Comparison of ENCODE assay signal across 1 cellular context in the genomic region with DNA sequence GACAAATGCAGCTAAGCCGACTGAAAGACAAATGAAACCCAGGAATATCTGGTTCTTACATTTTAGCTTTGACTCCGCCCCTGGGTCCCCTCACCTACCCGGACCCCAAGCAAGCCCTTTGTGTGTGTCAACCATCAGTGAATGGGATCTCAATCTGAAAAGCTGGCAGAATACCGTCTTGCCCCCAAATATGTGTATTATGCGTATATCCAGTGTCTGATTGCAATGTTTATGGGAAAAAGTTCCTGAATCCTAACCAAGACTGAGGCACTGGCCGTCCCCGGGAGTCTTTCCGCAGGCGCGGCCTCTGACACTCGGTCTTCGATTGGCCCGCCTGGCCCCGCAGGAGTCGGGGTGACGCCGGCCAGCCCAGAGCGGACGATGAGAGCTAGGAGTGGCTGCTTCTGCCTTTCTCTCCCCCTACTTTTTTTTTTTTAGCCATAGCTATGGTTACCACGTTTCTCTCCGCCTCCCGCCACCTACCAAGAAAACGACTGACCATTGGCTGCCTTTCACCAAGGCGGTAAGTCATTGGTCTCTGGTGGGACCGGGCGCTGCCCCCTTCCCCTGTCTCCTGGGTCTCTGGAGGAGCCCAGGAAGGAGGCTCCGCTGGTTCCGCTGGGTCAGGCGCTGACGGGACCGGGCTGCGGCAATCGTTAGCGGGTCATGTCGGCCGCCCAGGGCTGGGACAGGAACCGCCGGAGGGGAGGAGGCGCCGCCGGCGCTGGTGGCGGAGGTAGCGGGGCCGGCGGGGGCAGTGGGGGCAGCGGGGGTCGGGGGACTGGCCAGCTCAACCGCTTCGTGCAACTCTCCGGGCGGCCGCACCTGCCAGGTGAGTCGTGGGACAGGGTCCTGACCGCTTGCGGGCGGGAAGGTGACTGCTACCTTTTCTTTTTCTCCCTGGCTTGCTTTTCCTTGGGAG.
TF ChIP-seq lines count a peak whose summit lies in the region.

A gene with protein sequence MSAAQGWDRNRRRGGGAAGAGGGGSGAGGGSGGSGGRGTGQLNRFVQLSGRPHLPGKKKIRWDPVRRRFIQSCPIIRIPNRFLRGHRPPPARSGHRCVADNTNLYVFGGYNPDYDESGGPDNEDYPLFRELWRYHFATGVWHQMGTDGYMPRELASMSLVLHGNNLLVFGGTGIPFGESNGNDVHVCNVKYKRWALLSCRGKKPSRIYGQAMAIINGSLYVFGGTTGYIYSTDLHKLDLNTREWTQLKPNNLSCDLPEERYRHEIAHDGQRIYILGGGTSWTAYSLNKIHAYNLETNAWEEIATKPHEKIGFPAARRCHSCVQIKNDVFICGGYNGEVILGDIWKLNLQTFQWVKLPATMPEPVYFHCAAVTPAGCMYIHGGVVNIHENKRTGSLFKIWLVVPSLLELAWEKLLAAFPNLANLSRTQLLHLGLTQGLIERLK (plus strand): TSS at position 557 of the 922 bp plus-strand sequence. CDS start 110 bp downstream, at position 667.

TF ChIP-seq in HepG2, 621 proteins besides CTCF, POLR2A, EP300 and RAD21 (continued from another document and continues in another):
- TF ChIP-seq, protein P1, sequence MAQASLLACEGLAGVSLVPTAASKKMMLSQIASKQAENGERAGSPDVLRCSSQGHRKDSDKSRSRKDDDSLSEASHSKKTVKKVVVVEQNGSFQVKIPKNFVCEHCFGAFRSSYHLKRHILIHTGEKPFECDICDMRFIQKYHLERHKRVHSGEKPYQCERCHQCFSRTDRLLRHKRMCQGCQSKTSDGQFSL (CRISPR knock-in tag; IDR thresholded peaks at IDR 0.05): peak; percentile 76; the same call in 1 of the 2 replicates
- peak; percentile 87 for TF ChIP-seq POGZ (CRISPR knock-in tag; IDR thresholded peaks at IDR 0.05)
- TF ChIP-seq ZNF879 (CRISPR knock-in tag; IDR thresholded peaks at IDR 0.05): no peak
- peak; percentile 63; the same call in 1 of the 2 replicates for TF ChIP-seq ZNF230 (CRISPR knock-in tag; IDR thresholded peaks at IDR 0.05)
- peak; percentile 35; the same call in 1 of the 2 replicates for TF ChIP-seq ZNF550 (CRISPR knock-in tag; IDR thresholded peaks at IDR 0.05; ENCODE audit: borderline replicate concordance)
- TF ChIP-seq ZNF235 (CRISPR knock-in tag; IDR thresholded peaks at IDR 0.05; ENCODE audit: borderline replicate concordance): peak; percentile 37; the same call in 1 of the 2 replicates
- TF ChIP-seq SP5 (CRISPR knock-in tag; IDR thresholded peaks at IDR 0.05; ENCODE audit: borderline replicate concordance, low read depth): peak; percentile 42; the same call in 1 of the 2 replicates
- peak; percentile 45; the same call in 1 of the 2 replicates for TF ChIP-seq ZNF816 (CRISPR knock-in tag; IDR thresholded peaks at IDR 0.05; ENCODE audit: borderline replicate concordance)
- TF ChIP-seq, protein P2, sequence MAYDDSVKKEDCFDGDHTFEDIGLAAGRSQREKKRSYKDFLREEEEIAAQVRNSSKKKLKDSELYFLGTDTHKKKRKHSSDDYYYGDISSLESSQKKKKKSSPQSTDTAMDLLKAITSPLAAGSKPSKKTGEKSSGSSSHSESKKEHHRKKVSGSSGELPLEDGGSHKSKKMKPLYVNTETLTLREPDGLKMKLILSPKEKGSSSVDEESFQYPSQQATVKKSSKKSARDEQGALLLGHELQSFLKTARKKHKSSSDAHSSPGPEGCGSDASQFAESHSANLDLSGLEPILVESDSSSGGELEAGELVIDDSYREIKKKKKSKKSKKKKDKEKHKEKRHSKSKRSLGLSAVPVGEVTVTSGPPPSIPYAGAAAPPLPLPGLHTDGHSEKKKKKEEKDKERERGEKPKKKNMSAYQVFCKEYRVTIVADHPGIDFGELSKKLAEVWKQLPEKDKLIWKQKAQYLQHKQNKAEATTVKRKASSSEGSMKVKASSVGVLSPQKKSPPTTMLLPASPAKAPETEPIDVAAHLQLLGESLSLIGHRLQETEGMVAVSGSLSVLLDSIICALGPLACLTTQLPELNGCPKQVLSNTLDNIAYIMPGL (CRISPR knock-in tag; IDR thresholded peaks at IDR 0.05; ENCODE audit: borderline replicate concordance in 1 of 2, low read depth in 1 of 2): peak; percentile 77 to 80; a peak in 3 of 4 replicates
- TF ChIP-seq, protein P3, sequence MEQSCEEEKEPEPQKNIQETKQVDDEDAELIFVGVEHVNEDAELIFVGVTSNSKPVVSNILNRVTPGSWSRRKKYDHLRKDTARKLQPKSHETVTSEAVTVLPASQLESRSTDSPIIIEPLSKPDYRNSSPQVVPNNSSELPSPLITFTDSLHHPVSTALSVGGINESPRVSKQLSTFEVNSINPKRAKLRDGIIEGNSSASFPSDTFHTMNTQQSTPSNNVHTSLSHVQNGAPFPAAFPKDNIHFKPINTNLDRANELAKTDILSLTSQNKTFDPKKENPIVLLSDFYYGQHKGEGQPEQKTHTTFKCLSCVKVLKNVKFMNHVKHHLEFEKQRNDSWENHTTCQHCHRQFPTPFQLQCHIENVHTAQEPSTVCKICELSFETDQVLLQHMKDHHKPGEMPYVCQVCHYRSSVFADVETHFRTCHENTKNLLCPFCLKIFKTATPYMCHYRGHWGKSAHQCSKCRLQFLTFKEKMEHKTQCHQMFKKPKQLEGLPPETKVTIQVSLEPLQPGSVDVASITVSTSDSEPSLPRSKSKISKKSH (CRISPR knock-in tag; IDR thresholded peaks at IDR 0.05; ENCODE audit: borderline replicate concordance): 0 out of 2 replicates have a peak, but pooled peaks have one; percentile 32
- 0 out of 2 replicates have a peak, but pooled peaks have one; percentile 37 for TF ChIP-seq ZNF546 (CRISPR knock-in tag; conservative IDR thresholded peaks at IDR 0.05)
- TF ChIP-seq, protein P4, sequence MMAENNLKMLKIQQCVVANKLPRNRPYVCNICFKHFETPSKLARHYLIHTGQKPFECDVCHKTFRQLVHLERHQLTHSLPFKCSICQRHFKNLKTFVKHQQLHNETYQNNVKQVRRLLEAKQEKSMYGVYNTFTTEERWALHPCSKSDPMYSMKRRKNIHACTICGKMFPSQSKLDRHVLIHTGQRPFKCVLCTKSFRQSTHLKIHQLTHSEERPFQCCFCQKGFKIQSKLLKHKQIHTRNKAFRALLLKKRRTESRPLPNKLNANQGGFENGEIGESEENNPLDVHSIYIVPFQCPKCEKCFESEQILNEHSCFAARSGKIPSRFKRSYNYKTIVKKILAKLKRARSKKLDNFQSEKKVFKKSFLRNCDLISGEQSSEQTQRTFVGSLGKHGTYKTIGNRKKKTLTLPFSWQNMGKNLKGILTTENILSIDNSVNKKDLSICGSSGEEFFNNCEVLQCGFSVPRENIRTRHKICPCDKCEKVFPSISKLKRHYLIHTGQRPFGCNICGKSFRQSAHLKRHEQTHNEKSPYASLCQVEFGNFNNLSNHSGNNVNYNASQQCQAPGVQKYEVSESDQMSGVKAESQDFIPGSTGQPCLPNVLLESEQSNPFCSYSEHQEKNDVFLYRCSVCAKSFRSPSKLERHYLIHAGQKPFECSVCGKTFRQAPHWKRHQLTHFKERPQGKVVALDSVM (CRISPR knock-in tag; IDR thresholded peaks at IDR 0.05): peak; percentile 71; the same call in 1 of the 2 replicates
- TF ChIP-seq TMF1 (CRISPR knock-in tag; IDR thresholded peaks at IDR 0.05; ENCODE audit: low read depth): peak; percentile 45; the same call in 1 of the 2 replicates
- peak; percentile 52 for TF ChIP-seq ZBTB20 (CRISPR knock-in tag; IDR thresholded peaks at IDR 0.05; ENCODE audit: borderline replicate concordance, low read depth)
- TF ChIP-seq, protein P5, sequence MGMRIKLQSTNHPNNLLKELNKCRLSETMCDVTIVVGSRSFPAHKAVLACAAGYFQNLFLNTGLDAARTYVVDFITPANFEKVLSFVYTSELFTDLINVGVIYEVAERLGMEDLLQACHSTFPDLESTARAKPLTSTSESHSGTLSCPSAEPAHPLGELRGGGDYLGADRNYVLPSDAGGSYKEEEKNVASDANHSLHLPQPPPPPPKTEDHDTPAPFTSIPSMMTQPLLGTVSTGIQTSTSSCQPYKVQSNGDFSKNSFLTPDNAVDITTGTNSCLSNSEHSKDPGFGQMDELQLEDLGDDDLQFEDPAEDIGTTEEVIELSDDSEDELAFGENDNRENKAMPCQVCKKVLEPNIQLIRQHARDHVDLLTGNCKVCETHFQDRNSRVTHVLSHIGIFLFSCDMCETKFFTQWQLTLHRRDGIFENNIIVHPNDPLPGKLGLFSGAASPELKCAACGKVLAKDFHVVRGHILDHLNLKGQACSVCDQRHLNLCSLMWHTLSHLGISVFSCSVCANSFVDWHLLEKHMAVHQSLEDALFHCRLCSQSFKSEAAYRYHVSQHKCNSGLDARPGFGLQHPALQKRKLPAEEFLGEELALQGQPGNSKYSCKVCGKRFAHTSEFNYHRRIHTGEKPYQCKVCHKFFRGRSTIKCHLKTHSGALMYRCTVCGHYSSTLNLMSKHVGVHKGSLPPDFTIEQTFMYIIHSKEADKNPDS (CRISPR knock-in tag; IDR thresholded peaks at IDR 0.05): no peak
- TF ChIP-seq GABPB1 (CRISPR knock-in tag; IDR thresholded peaks at IDR 0.05): peak; percentile 80
- TF ChIP-seq ONECUT2 (CRISPR knock-in tag; IDR thresholded peaks at IDR 0.05): no peak
- peak; percentile 29; the same call in 1 of the 2 replicates for TF ChIP-seq ZNF670 (CRISPR knock-in tag; IDR thresholded peaks at IDR 0.05; ENCODE audit: borderline replicate concordance)
- TF ChIP-seq EED (CRISPR knock-in tag; IDR thresholded peaks at IDR 0.05): peak; percentile 46; the same call in 1 of the 2 replicates
- peak; percentile 92; the same call in 1 of the 2 replicates for TF ChIP-seq ZNF788 (CRISPR knock-in tag; IDR thresholded peaks at IDR 0.05; ENCODE audit: borderline replicate concordance)
- peak; percentile 76; the same call in 1 of the 2 replicates for TF ChIP-seq ZNF547 (CRISPR knock-in tag; IDR thresholded peaks at IDR 0.05)
- TF ChIP-seq TOPORS (CRISPR knock-in tag; IDR thresholded peaks at IDR 0.05): peak; percentile 20; the same call in 1 of the 2 replicates
- peak; percentile 82; the same call in 1 of the 2 replicates for TF ChIP-seq ZNF564 (CRISPR knock-in tag; IDR thresholded peaks at IDR 0.05)
- TF ChIP-seq, protein P6, sequence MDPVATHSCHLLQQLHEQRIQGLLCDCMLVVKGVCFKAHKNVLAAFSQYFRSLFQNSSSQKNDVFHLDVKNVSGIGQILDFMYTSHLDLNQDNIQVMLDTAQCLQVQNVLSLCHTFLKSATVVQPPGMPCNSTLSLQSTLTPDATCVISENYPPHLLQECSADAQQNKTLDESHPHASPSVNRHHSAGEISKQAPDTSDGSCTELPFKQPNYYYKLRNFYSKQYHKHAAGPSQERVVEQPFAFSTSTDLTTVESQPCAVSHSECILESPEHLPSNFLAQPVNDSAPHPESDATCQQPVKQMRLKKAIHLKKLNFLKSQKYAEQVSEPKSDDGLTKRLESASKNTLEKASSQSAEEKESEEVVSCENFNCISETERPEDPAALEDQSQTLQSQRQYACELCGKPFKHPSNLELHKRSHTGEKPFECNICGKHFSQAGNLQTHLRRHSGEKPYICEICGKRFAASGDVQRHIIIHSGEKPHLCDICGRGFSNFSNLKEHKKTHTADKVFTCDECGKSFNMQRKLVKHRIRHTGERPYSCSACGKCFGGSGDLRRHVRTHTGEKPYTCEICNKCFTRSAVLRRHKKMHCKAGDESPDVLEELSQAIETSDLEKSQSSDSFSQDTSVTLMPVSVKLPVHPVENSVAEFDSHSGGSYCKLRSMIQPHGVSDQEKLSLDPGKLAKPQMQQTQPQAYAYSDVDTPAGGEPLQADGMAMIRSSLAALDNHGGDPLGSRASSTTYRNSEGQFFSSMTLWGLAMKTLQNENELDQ (CRISPR knock-in tag; IDR thresholded peaks at IDR 0.05; ENCODE audit: borderline replicate concordance): no peak
- peak; percentile 92 for TF ChIP-seq ZMYM4 (CRISPR knock-in tag; IDR thresholded peaks at IDR 0.05)
- no peak for TF ChIP-seq ZNF160 (CRISPR knock-in tag; IDR thresholded peaks at IDR 0.05)
- TF ChIP-seq, protein P7, sequence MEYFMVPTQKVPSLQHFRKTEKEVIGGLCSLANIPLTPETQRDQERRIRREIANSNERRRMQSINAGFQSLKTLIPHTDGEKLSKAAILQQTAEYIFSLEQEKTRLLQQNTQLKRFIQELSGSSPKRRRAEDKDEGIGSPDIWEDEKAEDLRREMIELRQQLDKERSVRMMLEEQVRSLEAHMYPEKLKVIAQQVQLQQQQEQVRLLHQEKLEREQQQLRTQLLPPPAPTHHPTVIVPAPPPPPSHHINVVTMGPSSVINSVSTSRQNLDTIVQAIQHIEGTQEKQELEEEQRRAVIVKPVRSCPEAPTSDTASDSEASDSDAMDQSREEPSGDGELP (IDR thresholded peaks at IDR 0.05; ENCODE audit: borderline replicate concordance, low read depth): peak; percentile 67
- TF ChIP-seq, protein P8, sequence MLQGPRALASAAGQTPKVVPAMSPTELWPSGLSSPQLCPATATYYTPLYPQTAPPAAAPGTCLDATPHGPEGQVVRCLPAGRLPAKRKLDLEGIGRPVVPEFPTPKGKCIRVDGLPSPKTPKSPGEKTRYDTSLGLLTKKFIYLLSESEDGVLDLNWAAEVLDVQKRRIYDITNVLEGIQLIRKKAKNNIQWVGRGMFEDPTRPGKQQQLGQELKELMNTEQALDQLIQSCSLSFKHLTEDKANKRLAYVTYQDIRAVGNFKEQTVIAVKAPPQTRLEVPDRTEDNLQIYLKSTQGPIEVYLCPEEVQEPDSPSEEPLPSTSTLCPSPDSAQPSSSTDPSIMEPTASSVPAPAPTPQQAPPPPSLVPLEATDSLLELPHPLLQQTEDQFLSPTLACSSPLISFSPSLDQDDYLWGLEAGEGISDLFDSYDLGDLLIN (CRISPR knock-in tag; IDR thresholded peaks at IDR 0.05; ENCODE audit: borderline replicate concordance): no peak
- TF ChIP-seq, protein P9, sequence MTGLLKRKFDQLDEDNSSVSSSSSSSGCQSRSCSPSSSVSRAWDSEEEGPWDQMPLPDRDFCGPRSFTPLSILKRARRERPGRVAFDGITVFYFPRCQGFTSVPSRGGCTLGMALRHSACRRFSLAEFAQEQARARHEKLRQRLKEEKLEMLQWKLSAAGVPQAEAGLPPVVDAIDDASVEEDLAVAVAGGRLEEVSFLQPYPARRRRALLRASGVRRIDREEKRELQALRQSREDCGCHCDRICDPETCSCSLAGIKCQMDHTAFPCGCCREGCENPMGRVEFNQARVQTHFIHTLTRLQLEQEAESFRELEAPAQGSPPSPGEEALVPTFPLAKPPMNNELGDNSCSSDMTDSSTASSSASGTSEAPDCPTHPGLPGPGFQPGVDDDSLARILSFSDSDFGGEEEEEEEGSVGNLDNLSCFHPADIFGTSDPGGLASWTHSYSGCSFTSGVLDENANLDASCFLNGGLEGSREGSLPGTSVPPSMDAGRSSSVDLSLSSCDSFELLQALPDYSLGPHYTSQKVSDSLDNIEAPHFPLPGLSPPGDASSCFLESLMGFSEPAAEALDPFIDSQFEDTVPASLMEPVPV (CRISPR knock-in tag; IDR thresholded peaks at IDR 0.05): no peak; the same call in 1 of the 2 replicates
- peak; percentile 62; the same call in 1 of the 2 replicates for TF ChIP-seq RFXANK (CRISPR knock-in tag; IDR thresholded peaks at IDR 0.05)
- TF ChIP-seq NFATC3 (CRISPR knock-in tag; IDR thresholded peaks at IDR 0.05): peak; percentile 60; the same call in 1 of the 2 replicates
- 0 out of 2 replicates have a peak, but pooled peaks have one; percentile 31 for TF ChIP-seq GZF1 (CRISPR knock-in tag; IDR thresholded peaks at IDR 0.05)
- TF ChIP-seq ZNF501 (CRISPR knock-in tag; IDR thresholded peaks at IDR 0.05): peak; percentile 75
- no peak for TF ChIP-seq ZNF225 (CRISPR knock-in tag; IDR thresholded peaks at IDR 0.05)
